In the genomic region with DNA sequence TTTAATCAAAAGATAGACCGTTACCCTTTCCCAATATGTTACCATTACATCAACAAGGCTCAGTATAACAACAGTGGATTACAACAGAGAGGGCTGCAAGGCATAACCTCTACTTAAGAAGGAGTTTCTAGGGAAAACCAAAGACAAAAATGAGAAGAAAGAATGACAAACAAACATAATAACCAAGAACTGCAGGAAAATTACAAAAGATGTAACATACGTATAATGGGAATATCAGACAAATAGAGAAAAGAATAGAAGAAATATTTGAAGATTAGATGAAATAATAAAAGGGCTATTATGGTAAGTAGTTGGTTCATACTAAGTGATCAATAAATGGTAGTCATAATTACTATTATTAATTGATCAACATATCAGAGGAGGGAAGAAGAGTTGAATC, we compare ENCODE assay signal across 36 cellular contexts. TPM values are rescaled to one million over a fixed set of nuclear protein-coding genes. Genes with fewer than 3 reads are reported as not detected.
"Had no signal": no experiment of that assay in that cellular context is flagged by ENCODE, and none has a peak within 500 bp of the region (broad histone marks: within the 10 kb centered on the region; RNA-seq: fewer than 3 reads in every experiment).

No MANE protein-coding gene starts in this region.

- DNase-seq: Karpas-422, Kasumi-1, MM.1S, MV-4-11, NCI-H1048, NCI-H1092, NCI-H1092 treated with DMSO at 0.1 percent for 48 hours, NCI-H1105, NCI-H1105 treated with DMSO at 0.1 percent for 48 hours, NCI-H1417, NCI-H1417 treated with DMSO at 0.1 percent for 48 hours, NCI-H1436, NCI-H1436 treated with DMSO at 0.1 percent for 48 hours, NCI-H146, NCI-H1694, NCI-H1694 treated with DMSO at 0.1 percent for 48 hours, NCI-H187, NCI-H187 treated with DMSO at 0.1 percent for 48 hours, NCI-H1930, NCI-H2029, NCI-H2029 treated with DMSO at 0.1 percent for 48 hours, NCI-H2081, NCI-H2081 treated with DMSO at 0.1 percent for 48 hours, NCI-H2107, NCI-H2171, NCI-H2171 treated with DMSO at 0.1 percent for 48 hours, NCI-H2227 treated with DMSO at 0.1 percent for 48 hours, NCI-H226, NCI-H345, NCI-H446, NCI-H446 treated with DMSO at 0.1 percent for 48 hours, NCI-H510A, NCI-H510A treated with DMSO at 0.1 percent for 48 hours, NCI-H524 had no signal

RNA-seq across cellular contexts. Expression of gene SPON1, which starts 39.1 kb away (rescaled TPM):
- total RNA-seq: LHCN-M2, MCF 10A had no signal
